26 cellular contexts compared by ENCODE assay signal in genomic region chr3:26915208-26915607, GRCh38.
"Had no signal": no experiment of that assay in that cellular context is flagged by ENCODE, and none has a peak within 500 bp of the region (broad histone marks: within the 10 kb centered on the region; RNA-seq: fewer than 3 reads in every experiment).

No MANE protein-coding gene starts in this region.

- H3K36me3 ChIP-seq: breast epithelium, colonic mucosa, MG63, SJSA1 had no signal

- H3K4me2 ChIP-seq: KMS-11 had no signal

- H3K27me3 ChIP-seq: breast epithelium, colonic mucosa, MG63, SJSA1 had no signal

- DNase-seq: activated CD4-positive, alpha-beta T cell treated with anti-CD3 and anti-CD28 coated beads for 48 hours; activated CD4-positive, alpha-beta T cell treated with anti-CD3 and anti-CD28 coated beads, Interleukin-2, amount 50 U/mL, for 48 hours; activated CD4-positive, CD25-positive, alpha-beta regulatory T cell treated with anti-CD3 and anti-CD28 coated beads, Interleukin-2, amount 50 U/mL, for 72 hours; activated CD8-positive, alpha-beta memory T cell treated with anti-CD3 and anti-CD28 coated beads, Interleukin-2, amount 10 ng/mL, durations not matched to agents 7 days and 5 days; activated effector memory CD4-positive, alpha-beta T cell treated with Interleukin-2 at 50 U/mL for 16 hours; activated naive CD4-positive, alpha-beta T cell; activated T-cell treated with anti-CD3 and anti-CD28 coated beads, Interleukin-2, amount 50 U/mL, for 24 hours; aorta; caudate nucleus; colonic mucosa; dermis blood vessel endothelial cell; MG63; NCI-H1092; NCI-H1417; NCI-H1930; NCI-H2171; NCI-H2227 treated with DMSO at 0.1 percent for 48 hours; NCI-H446 treated with DMSO at 0.1 percent for 48 hours; NCI-H526; NCI-H774; SHP77; T-helper 1 cell had no signal

- H3K9me3 ChIP-seq: colonic mucosa, MG63, SJSA1 had no signal

- H3K9ac ChIP-seq: KMS-11 had no signal

- H3K4me1 ChIP-seq: breast epithelium, colonic mucosa, SJSA1 had no signal

- H3K27ac ChIP-seq: breast epithelium, colonic mucosa, KMS-11, SJSA1 had no signal

- ATAC-seq: activated CD8-positive, alpha-beta memory T cell treated with anti-CD3 and anti-CD28 coated beads, Interleukin-2, amount 10 ng/mL, durations not matched to agents 7 days and 5 days; SK-N-SH treated with all-trans-retinoic acid at 6 μM for 48 hours had no signal

- H3K4me3 ChIP-seq: breast epithelium, colonic mucosa, MG63, SJSA1 had no signal
